23 cellular contexts compared by ENCODE assay signal in the genomic region with DNA sequence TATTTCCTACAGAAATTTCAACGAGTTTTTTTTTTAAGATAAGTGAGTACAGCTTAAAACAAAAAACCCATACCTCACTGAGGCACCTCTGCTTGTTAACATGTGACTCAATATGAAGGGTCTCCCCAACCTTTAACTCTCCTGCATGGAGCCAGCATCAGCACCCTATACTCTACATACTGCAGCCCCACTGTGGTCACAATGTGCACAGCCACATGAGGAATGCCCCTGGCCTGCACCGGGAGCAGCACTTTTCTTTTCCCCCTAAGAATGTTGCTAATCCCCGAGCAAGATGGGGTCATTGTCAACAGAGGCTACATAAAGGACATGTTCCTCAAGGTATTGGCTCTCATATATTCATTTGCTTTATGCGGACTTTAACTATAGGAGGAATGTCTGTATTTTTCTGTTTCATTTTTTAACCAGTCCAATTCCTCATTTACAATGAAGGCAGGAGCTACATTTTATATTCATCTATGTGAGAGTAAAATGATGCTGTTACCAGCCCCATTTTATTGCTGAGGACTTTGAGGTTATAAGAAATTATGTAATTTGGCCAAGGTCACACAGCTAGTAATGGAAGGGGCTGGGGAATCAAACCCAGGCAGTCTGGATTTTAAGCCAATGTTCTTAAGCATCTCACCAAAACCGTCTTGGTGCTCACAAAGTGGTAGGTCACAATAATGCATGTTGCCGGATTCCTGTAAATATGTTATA.
"Had no signal": no experiment of that assay in that cellular context is flagged by ENCODE, and none has a peak within 500 bp of the region (broad histone marks: within the 10 kb centered on the region; RNA-seq: fewer than 3 reads in every experiment).

No MANE protein-coding gene starts in this region.

- DNase-seq: activated CD4-positive, alpha-beta T cell treated with anti-CD3 and anti-CD28 coated beads for 36 hours; activated CD8-positive, alpha-beta memory T cell treated with anti-CD3 and anti-CD28 coated beads, Interleukin-2, amount 50 U/mL, for 4 hours; activated CD8-positive, alpha-beta T cell treated with anti-CD3 and anti-CD28 coated beads for 36 hours; activated naive CD4-positive, alpha-beta T cell treated with anti-CD3 and anti-CD28 coated beads, Interleukin-2, amount 50 U/mL, for 16 hours; aorta; caudate nucleus; KG1; NCI-H1417 treated with DMSO at 0.1 percent for 48 hours; NCI-H1694; NCI-H2029; NCI-H2107; NCI-H226; NCI-H526; NCI-H774; NK-92 treated with Interleukin-12 subunit alpha and Interleukin-12 subunit beta, amount 100 ng/mL, for 24 hours; Peyer's patch; Right ventricle myocardium superior; SJCRH30; SK-N-SH; T-helper 1 cell had no signal

- H3K36me3 ChIP-seq: breast epithelium, Peyer's patch, SJCRH30 had no signal

- H3K9me3 Mint-ChIP-seq: activated CD8-positive, alpha-beta T cell treated with anti-CD3 and anti-CD28 coated beads for 36 hours had no signal

- ATAC-seq: activated CD4-positive, alpha-beta T cell treated with anti-CD3 and anti-CD28 coated beads for 36 hours; activated CD8-positive, alpha-beta T cell treated with anti-CD3 and anti-CD28 coated beads for 36 hours had no signal

- H3K9ac ChIP-seq: SK-N-SH had no signal

- H3K4me2 ChIP-seq: SK-N-SH had no signal

- H3K27ac Mint-ChIP-seq: activated CD4-positive, alpha-beta T cell treated with anti-CD3 and anti-CD28 coated beads for 36 hours; activated CD8-positive, alpha-beta T cell treated with anti-CD3 and anti-CD28 coated beads for 36 hours had no signal

- H3K4me1 ChIP-seq: breast epithelium, Peyer's patch, SJCRH30 had no signal

- H3K4me1 Mint-ChIP-seq: activated CD4-positive, alpha-beta T cell treated with anti-CD3 and anti-CD28 coated beads for 36 hours had no signal

- H3K9me3 ChIP-seq: breast epithelium, Peyer's patch, SJCRH30, SK-N-SH had no signal

- H3K27ac ChIP-seq: breast epithelium, Peyer's patch, RWPE1, SJCRH30, VCaP had no signal

- H3K4me3 ChIP-seq: breast epithelium, Peyer's patch, SJCRH30 had no signal

- H3K4me3 Mint-ChIP-seq: activated CD4-positive, alpha-beta T cell treated with anti-CD3 and anti-CD28 coated beads for 36 hours; activated CD8-positive, alpha-beta T cell treated with anti-CD3 and anti-CD28 coated beads for 36 hours had no signal

- H3K27me3 ChIP-seq: breast epithelium, Peyer's patch, SJCRH30 had no signal
